In the genomic region with DNA sequence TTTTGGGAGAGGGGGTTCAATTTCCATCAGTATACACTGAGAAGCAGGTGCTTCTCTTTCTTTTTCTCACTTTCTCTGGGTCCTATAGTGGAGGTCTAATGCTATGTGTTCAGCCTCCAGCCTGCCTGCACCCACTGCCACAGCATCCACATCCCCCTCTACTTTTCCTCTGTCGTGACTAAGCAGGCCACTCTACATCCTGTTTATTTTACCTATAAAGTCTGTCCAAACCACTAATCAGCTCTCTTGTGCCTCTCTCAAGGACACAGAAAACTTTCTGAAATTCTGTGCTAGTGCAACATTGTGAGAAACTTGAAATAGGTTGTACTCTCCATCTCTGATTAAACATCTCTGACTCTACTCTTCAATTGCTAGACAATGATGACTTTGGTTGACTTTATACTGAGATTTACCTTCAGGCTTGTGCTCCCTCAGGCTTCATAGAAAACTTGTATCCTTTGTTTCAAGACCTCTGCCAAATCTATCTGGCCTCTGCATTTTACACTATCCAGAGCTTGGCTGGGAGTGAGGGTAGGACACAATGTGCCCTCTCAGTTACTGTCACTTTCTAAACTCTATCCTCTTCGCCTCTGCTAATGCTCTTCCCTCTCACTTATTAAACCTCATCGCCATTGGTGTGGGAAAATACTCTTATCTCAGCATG, we compare ENCODE assay signal across 1 cellular context.
TF ChIP-seq lines count a peak whose summit lies in the region.

No MANE protein-coding gene starts in this region.

TF ChIP-seq in IMR-90, 13 proteins besides CTCF, POLR2A, EP300 and RAD21 (continued from another document):
- TF ChIP-seq BHLHE40 (IDR thresholded peaks at IDR 0.05; ENCODE audit: low read depth, low read length): no peak
- TF ChIP-seq MAZ (IDR thresholded peaks at IDR 0.05; ENCODE audit: borderline replicate concordance, low read depth, low read length): no peak
- TF ChIP-seq, protein P1, sequence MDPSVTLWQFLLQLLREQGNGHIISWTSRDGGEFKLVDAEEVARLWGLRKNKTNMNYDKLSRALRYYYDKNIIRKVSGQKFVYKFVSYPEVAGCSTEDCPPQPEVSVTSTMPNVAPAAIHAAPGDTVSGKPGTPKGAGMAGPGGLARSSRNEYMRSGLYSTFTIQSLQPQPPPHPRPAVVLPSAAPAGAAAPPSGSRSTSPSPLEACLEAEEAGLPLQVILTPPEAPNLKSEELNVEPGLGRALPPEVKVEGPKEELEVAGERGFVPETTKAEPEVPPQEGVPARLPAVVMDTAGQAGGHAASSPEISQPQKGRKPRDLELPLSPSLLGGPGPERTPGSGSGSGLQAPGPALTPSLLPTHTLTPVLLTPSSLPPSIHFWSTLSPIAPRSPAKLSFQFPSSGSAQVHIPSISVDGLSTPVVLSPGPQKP (IDR thresholded peaks at IDR 0.05; ENCODE audit: borderline replicate concordance, low read depth, low read length): no peak
- TF ChIP-seq FOS (IDR thresholded peaks at IDR 0.05; ENCODE audit: low read depth, low read length): no peak
- TF ChIP-seq CHD1 (IDR thresholded peaks at IDR 0.05; ENCODE audit: low read depth, low read length): no peak
- TF ChIP-seq RFX5 (IDR thresholded peaks at IDR 0.05; ENCODE audit: low read depth, low read length): no peak
- no peak for TF ChIP-seq RCOR1 (IDR thresholded peaks at IDR 0.05; ENCODE audit: insufficient replicate concordance, low read length)
- TF ChIP-seq MXI1 (IDR thresholded peaks at IDR 0.05; ENCODE audit: borderline replicate concordance, low read depth, low read length): no peak
